8 cellular contexts compared by ENCODE assay signal in genomic region chr16:48164907-48165715, GRCh38. TPM values are rescaled to one million over a fixed set of nuclear protein-coding genes. Genes with fewer than 3 reads are reported as not detected.
DNase-seq lines count a peak whose midpoint lies in the region; ATAC-seq, FAIRE-seq and TF ChIP-seq lines count a peak whose summit lies in the region.

No MANE protein-coding gene starts in this region.

- H3K27ac Mint-ChIP-seq in activated naive CD4-positive, alpha-beta T cell treated with anti-CD3 and anti-CD28 coated beads, Interleukin-2, amount 50 U/mL, for 72 hours, result no peak overlapping the region

- no peaks in the 10 kb centered on the region for H3K36me3 ChIP-seq in KMS-11 (ENCODE audit: insufficient read depth)
- no peaks in the 10 kb centered on the region for H3K36me3 ChIP-seq in trophoblast cell (ENCODE audit: control insufficient read depth in 1 of 2, insufficient read depth in 2 of 2, low read length in 2 of 2)
- H3K36me3 ChIP-seq in upper lobe of left lung, result no peaks in the 10 kb centered on the region

- H3K23ac ChIP-seq in trophoblast cell (ENCODE audit: low read length), result no peak overlapping the region

- no peak overlapping the region for H3K18ac ChIP-seq in trophoblast cell (ENCODE audit: low read length)

- no peaks in the 10 kb centered on the region for H4K20me1 ChIP-seq in KMS-11 (ENCODE audit: insufficient read depth)

- H3K79me1 ChIP-seq in trophoblast cell (ENCODE audit: low read length), result no peaks in the 10 kb centered on the region

- H3K27me3 ChIP-seq in KMS-11 (ENCODE audit: insufficient read depth, low read depth) (no peaks in the 10 kb centered on the region), trophoblast cell (ENCODE audit: insufficient read depth, low read length) (no peaks in the 10 kb centered on the region), upper lobe of left lung (no peaks in the 10 kb centered on the region)

- H3K4me2 ChIP-seq in KMS-11, result no peak overlapping the region
- no peak overlapping the region for H3K4me2 ChIP-seq in trophoblast cell (ENCODE audit: low read length)

- no peak overlapping the region for H2BK120ac ChIP-seq in trophoblast cell (ENCODE audit: insufficient read depth, low read length, poor library complexity)

- no peak for TF ChIP-seq EP300 in upper lobe of left lung (IDR thresholded peaks at IDR 0.05)

- H2AK5ac ChIP-seq in trophoblast cell (ENCODE audit: low read length), result no peak overlapping the region

- FAIRE-seq in D721Med (lab: Jason Lieb, UNC), result no peak

- DNase-seq in D721Med (ENCODE audit: insufficient read length, low spot score) (no peak), SKM-1 (lab: John Stamatoyannopoulos, UW; ENCODE audit: unreplicated experiment) (peak; percentile 7), head of caudate nucleus (peak; percentile 60 to 92 (median 83)), trophoblast cell (peak; percentile 52 to 82), upper lobe of left lung (peak in 1 of 2 donors; percentile 87)
- peak; percentile 66 to 74 for DNase-seq in activated naive CD4-positive, alpha-beta T cell treated with anti-CD3 and anti-CD28 coated beads, Interleukin-2, amount 50 U/mL, for 72 hours (ENCODE audit: low spot score in 2 of 2)

- H3K9me3 Mint-ChIP-seq in activated naive CD4-positive, alpha-beta T cell treated with anti-CD3 and anti-CD28 coated beads, Interleukin-2, amount 50 U/mL, for 72 hours, result no peaks in the 10 kb centered on the region

- peak in 1 of 4 donors; percentile 14 for TF ChIP-seq POLR2A in upper lobe of left lung (IDR thresholded peaks at IDR 0.05)

- H3K27ac ChIP-seq in KMS-11 (no peak overlapping the region), trophoblast cell (ENCODE audit: low read depth, low read length) (no peak overlapping the region), upper lobe of left lung (peak overlapping the region in 3 of 4 donors; percentile 14 to 53 (median 49))

- H3K4ac ChIP-seq in trophoblast cell (ENCODE audit: low read depth, low read length), result no peak overlapping the region

- H3K4me1 ChIP-seq in KMS-11 (ENCODE audit: low read depth, poor library complexity, severe bottlenecking), result no peaks in the 10 kb centered on the region
- H3K4me1 ChIP-seq in trophoblast cell (ENCODE audit: control insufficient read depth in 1 of 2, insufficient read depth in 2 of 2, low read length in 2 of 2), result peaks cover 4% of the 10 kb centered on the region in 2 experiments
- peaks cover 7 to 11% (median 10%) of the 10 kb centered on the region in 4 donors for H3K4me1 ChIP-seq in upper lobe of left lung

- peak overlapping the region; percentile 42 for H4K8ac ChIP-seq in trophoblast cell (ENCODE audit: low read depth, low read length)

- H2AFZ ChIP-seq in KMS-11 (ENCODE audit: low read depth), result peak overlapping the region; percentile 23; the same call in 1 of the 2 replicates
- H2AFZ ChIP-seq in trophoblast cell (ENCODE audit: insufficient read depth, low read length, poor library complexity), result no peak overlapping the region

- no peak overlapping the region for H3K14ac ChIP-seq in trophoblast cell (ENCODE audit: low read length)

- H3K79me2 ChIP-seq in KMS-11 (ENCODE audit: insufficient read depth, low read depth) (no peaks in the 10 kb centered on the region), trophoblast cell (ENCODE audit: control insufficient read depth, insufficient read depth, low read length, poor library complexity) (no peaks in the 10 kb centered on the region)

- no peak overlapping the region for H2BK12ac ChIP-seq in trophoblast cell (ENCODE audit: low read length)

- peak overlapping the region; percentile 29 for H4K91ac ChIP-seq in trophoblast cell (ENCODE audit: low read depth, low read length)

- no peak overlapping the region for H3K9ac ChIP-seq in KMS-11
- no peak overlapping the region for H3K9ac ChIP-seq in trophoblast cell (ENCODE audit: low read length)

- H3K9me3 ChIP-seq in trophoblast cell (ENCODE audit: insufficient read depth, low read depth, low read length), result no peaks in the 10 kb centered on the region
- no peaks in the 10 kb centered on the region for H3K9me3 ChIP-seq in upper lobe of left lung

- no peak overlapping the region for H2BK5ac ChIP-seq in trophoblast cell (ENCODE audit: low read depth, low read length, poor library complexity)

- H3K4me3 ChIP-seq in KMS-11 (IDR thresholded peaks at IDR 0.05; ENCODE audit: insufficient read depth, low read depth, low read length) (no peak overlapping the region), trophoblast cell (ENCODE audit: low read depth, low read length) (no peak overlapping the region), upper lobe of left lung (peak overlapping the region in 1 of 4 donors; percentile 0)

- no peak overlapping the region for H4K12ac ChIP-seq in trophoblast cell (ENCODE audit: low read depth, low read length)

- no CpG with 5 or more reads among the region's 16 CpGs for WGBS in trophoblast cell (ENCODE audit: extremely low coverage, insufficient coverage, insufficient read length)
- 15 to 19% methylated on average over 11 to 16 of the region's 16 CpGs for WGBS in upper lobe of left lung, 2 donors

- intact Hi-C loops in head of caudate nucleus (cut with DNase I), result loop anchor here (5.0 kb wide), 2 partner anchors 1023 to 1128 kb away; partner anchors contain the start of gene NETO2

- ATAC-seq in GM21619 (IDR thresholded peaks at IDR 0.05; ENCODE audit: unreplicated experiment), result peak; percentile 85
- ATAC-seq in activated naive CD4-positive, alpha-beta T cell treated with anti-CD3 and anti-CD28 coated beads, Interleukin-2, amount 50 U/mL, for 72 hours, result peak; percentile 95
- peak; percentile 91 to 95 for ATAC-seq in upper lobe of left lung (ENCODE audit: low FRiP score in 2 of 2)

- TF ChIP-seq CTCF in D721Med (IDR thresholded peaks at IDR 0.05; ENCODE audit: insufficient read depth, missing control alignments) (peak; percentile 89), KMS-11 (conservative IDR thresholded peaks at IDR 0.05; ENCODE audit: low read depth, low read length) (peak; percentile 87), upper lobe of left lung (IDR thresholded peaks at IDR 0.05) (peak; percentile 85 to 92 (median 88))

- no peaks in the 10 kb centered on the region for H3K36me3 Mint-ChIP-seq in activated naive CD4-positive, alpha-beta T cell treated with anti-CD3 and anti-CD28 coated beads, Interleukin-2, amount 50 U/mL, for 72 hours

RNA-seq across cellular contexts. Expression of gene ABCC12, which starts 9.3 kb away (rescaled TPM):
- not detected for total RNA-seq in activated naive CD4-positive, alpha-beta T cell treated with anti-CD3 and anti-CD28 coated beads, Interleukin-2, amount 50 U/mL, for 72 hours
- polyA plus RNA-seq in trophoblast cell (2013), result not detected in 2 replicates
- under 1 TPM in 1 of 6 donors, not detected in 5; 0.79 TPM for total RNA-seq in upper lobe of left lung

Comparison
In these comparisons a context has a peak if more than half of its experiments do, and no peak if none do; other contexts are left out.
1. H3K27ac ChIP-seq: peak in upper lobe of left lung (3 of 4); none in KMS-11 (single experiment) and trophoblast cell (single experiment).
2. Peak in every context shown above with its lines, with median percentiles within 50 percentile points of each other: CTCF ChIP-seq and ATAC-seq.